In the genomic region with DNA sequence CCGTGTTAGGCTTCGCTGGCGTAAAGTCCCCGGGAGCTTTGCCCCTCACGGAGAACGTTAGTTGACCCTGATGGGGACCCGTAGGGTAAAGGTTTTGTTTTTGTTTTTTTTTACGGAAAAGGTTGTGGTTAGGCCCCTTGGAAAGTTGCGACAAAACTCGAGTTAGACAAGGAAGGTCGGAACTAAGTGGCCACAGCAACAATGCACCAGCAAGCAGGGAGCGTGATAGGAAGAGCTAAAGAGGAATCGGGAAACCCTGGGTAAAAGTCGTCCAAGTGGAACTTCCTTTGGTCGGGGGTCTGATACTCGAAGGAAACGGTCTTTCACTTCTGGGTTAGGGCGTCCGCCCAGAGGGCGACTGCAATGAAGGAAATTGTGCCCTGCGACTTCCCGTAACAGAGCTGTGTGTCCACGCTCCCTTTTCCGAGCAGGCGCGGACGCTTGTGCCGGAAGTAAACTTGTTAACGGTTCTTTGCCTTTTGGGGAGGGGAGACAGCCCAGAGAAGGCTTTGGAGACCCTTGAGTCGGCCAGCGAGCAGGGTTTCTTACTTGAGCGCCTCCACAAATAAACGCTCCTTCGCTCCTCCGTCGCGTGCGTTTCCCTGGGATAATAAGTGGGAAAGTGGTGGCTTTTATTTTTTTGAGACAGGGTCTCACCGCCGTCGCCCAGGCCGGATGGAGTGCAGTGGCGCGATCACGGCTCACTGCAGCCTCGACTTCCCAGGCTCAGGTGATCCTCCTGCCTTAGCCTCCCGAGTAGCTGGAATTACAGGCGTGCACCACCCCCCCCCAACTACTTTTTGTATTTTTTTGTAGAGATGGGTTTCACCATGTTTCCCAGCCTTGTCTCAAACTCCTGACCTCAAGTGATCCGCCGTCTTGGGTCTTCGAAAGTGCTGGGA, we compare ENCODE assay signal across 8 cellular contexts. TPM values are rescaled to one million over a fixed set of nuclear protein-coding genes. Genes with fewer than 3 reads are reported as not detected.
DNase-seq lines count a peak whose midpoint lies in the region; ATAC-seq, FAIRE-seq and TF ChIP-seq lines count a peak whose summit lies in the region.

No MANE protein-coding gene starts in this region.

- H3K4me3 ChIP-seq in adrenal gland (peak overlapping the region; percentile 17 to 82 (median 68)), left ventricle myocardium inferior (peak overlapping the region; percentile 94)

- peak; percentile 97 for FAIRE-seq in GM12892 (lab: Jason Lieb, UNC)

- no peaks in the 10 kb centered on the region for H3K36me3 ChIP-seq in adrenal gland (replicated peaks in 1 of 2)
- H3K36me3 ChIP-seq in left ventricle myocardium inferior: peaks cover 5% of the 10 kb centered on the region

- H3K9me3 Mint-ChIP-seq in progenitor cell of endocrine pancreas (ENCODE audit: low read depth): no peaks in the 10 kb centered on the region

- no peaks in the 10 kb centered on the region for H3K27me3 Mint-ChIP-seq in progenitor cell of endocrine pancreas

- peaks cover 26% of the 10 kb centered on the region for H3K4me1 Mint-ChIP-seq in progenitor cell of endocrine pancreas (ENCODE audit: low read depth)

- WGBS in adrenal gland, 4 donors: 0 to 1% (median 0%) methylated on average over 46 to 51 of the region's 51 CpGs

- peak overlapping the region; percentile 76 to 97 (median 92) for H3K27ac ChIP-seq in adrenal gland
- peak overlapping the region; percentile 96 for H3K27ac ChIP-seq in left ventricle myocardium inferior (replicated peaks)

- DNase-seq in GM12892 (ENCODE audit: insufficient read length): peak; percentile 64
- DNase-seq in NCI-H1436 treated with DMSO at 0.1 percent for 48 hours (lab: John Stamatoyannopoulos, UW): peak; percentile 50
- peak; percentile 68 for DNase-seq in T follicular helper cell (ENCODE audit: low read depth)
- DNase-seq in adrenal gland: peak; percentile 89 to 95 (median 90)
- DNase-seq in left ventricle myocardium inferior: peak; percentile 88
- DNase-seq in progenitor cell of endocrine pancreas (ENCODE audit: low spot score, unreplicated experiment): peak; percentile 61
- peak; percentile 92 for DNase-seq in ureter (ENCODE audit: low spot score)

- H3K36me3 Mint-ChIP-seq in progenitor cell of endocrine pancreas (ENCODE audit: insufficient read depth): no peaks in the 10 kb centered on the region

- no peaks in the 10 kb centered on the region for H3K27me3 ChIP-seq in adrenal gland
- no peaks in the 10 kb centered on the region for H3K27me3 ChIP-seq in left ventricle myocardium inferior (ENCODE audit: low read depth)

- intact Hi-C loops in adrenal gland (cut with DNase I): loop anchor here (5.0 to 10.0 kb wide), 3 partner anchors 48 to 118 kb away; a partner anchor contains a TSS
- intact Hi-C loops in left ventricle myocardium inferior (cut with micrococcal nuclease): loop anchor here (1.0 kb wide), 1 partner anchor 54 kb away; no protein-coding TSS in a partner anchor

- peaks cover 15 to 48% of the 10 kb centered on the region in 2 donors for H3K4me1 ChIP-seq in adrenal gland (replicated peaks in 1 of 2)
- peaks cover 79% of the 10 kb centered on the region for H3K4me1 ChIP-seq in left ventricle myocardium inferior

- peak; percentile 47 for ATAC-seq in HG02852 (IDR thresholded peaks at IDR 0.05; ENCODE audit: unreplicated experiment)

- TF ChIP-seq POLR2A in GM12892 (IDR thresholded peaks at IDR 0.05; ENCODE audit: low read depth, low read length) (peak; percentile 74; the same call in 1 of the 2 replicates), adrenal gland (IDR thresholded peaks at IDR 0.05) (no peak)

- H3K9me3 ChIP-seq in adrenal gland (replicated peaks in 1 of 3) (no peaks in the 10 kb centered on the region), left ventricle myocardium inferior (replicated peaks) (no peaks in the 10 kb centered on the region)

- H3K4me3 Mint-ChIP-seq in progenitor cell of endocrine pancreas (ENCODE audit: low read depth): peak overlapping the region; percentile 94

- TF ChIP-seq CTCF in adrenal gland (IDR thresholded peaks at IDR 0.05): no peak
- no peak for TF ChIP-seq CTCF in left ventricle myocardium inferior (IDR thresholded peaks at IDR 0.05; ENCODE audit: borderline replicate concordance)
- TF ChIP-seq CTCF in progenitor cell of endocrine pancreas (IDR thresholded peaks at IDR 0.05; ENCODE audit: unreplicated experiment): no peak

- H3K27ac Mint-ChIP-seq in progenitor cell of endocrine pancreas: peak overlapping the region; percentile 99

RNA-seq across cellular contexts. Expression of a gene that starts 0.6 kb away (rescaled TPM):
- 28.8 TPM for polyA plus RNA-seq in GM12892 (2012; ENCODE audit: missing spikeins)
- total RNA-seq in adrenal gland (10 to 100 TPM; 38.4 to 65.5 (median 54.1) TPM), left ventricle myocardium inferior (60.1 TPM), progenitor cell of endocrine pancreas (98.4 and 102 TPM in 2 replicates), ureter (74.8 TPM)
- polyA plus RNA-seq in adrenal gland: 10 to 100 TPM; 14.9 to 24.3 (median 17.9) TPM

Comparison
In these comparisons a context has a peak if more than half of its experiments do, and no peak if none do; other contexts are left out.
1. Peak in every context shown above with its lines: DNase-seq, ATAC-seq, H3K4me3 ChIP-seq and H3K27ac ChIP-seq.